In genomic region chr1:155084722-155085503, GRCh38 we compare ENCODE assay signal across 1 cellular context.
TF ChIP-seq lines count a peak whose summit lies in the region.

No MANE protein-coding gene starts in this region.

TF ChIP-seq in HepG2, 621 proteins besides CTCF, POLR2A, EP300 and RAD21 (continued from another document):
- no peak for TF ChIP-seq RNF219 (CRISPR knock-in tag; IDR thresholded peaks at IDR 0.05)
